8 cellular contexts compared by ENCODE assay signal in genomic region chr20:49216991-49217578, GRCh38. TPM values are rescaled to one million over a fixed set of nuclear protein-coding genes. Genes with fewer than 3 reads are reported as not detected.
DNase-seq lines count a peak whose midpoint lies in the region; ATAC-seq and TF ChIP-seq lines count a peak whose summit lies in the region.

No MANE protein-coding gene starts in this region.

- peaks cover 0 to 11% of the 10 kb centered on the region in 2 donors for H3K4me1 ChIP-seq in right atrium auricular region

- TF ChIP-seq CTCF in right atrium auricular region (IDR thresholded peaks at IDR 0.05) (peak; percentile 80 to 92), retinal pigment epithelial cell (conservative IDR thresholded peaks at IDR 0.05; ENCODE audit: low read depth, low read length) (peak; percentile 90)

- no peaks in the 10 kb centered on the region for H3K9me3 Mint-ChIP-seq in T-helper 2 cell treated with Interferon-gamma antibody and Interleukin-4, amounts not matched to agents 5 μg/mL and 100 μg/mL, for 36 hours

- H3K27ac Mint-ChIP-seq in T-helper 2 cell treated with Interferon-gamma antibody and Interleukin-4, amounts not matched to agents 5 μg/mL and 100 μg/mL, for 36 hours, result peak overlapping the region; percentile 58

- peaks cover 2% of the 10 kb centered on the region for H3K27me3 Mint-ChIP-seq in T-helper 2 cell treated with Interferon-gamma antibody and Interleukin-4, amounts not matched to agents 5 μg/mL and 100 μg/mL, for 36 hours (ENCODE audit: low read depth)

- H3K9me3 ChIP-seq in right atrium auricular region, result no peaks in the 10 kb centered on the region

- no peak overlapping the region for H3K4me3 ChIP-seq in right atrium auricular region
- no peak overlapping the region for H3K4me3 ChIP-seq in retinal pigment epithelial cell (ENCODE audit: low read length)

- peaks cover 4% of the 10 kb centered on the region for H3K36me3 ChIP-seq in right atrium auricular region

- no peaks in the 10 kb centered on the region for H3K27me3 ChIP-seq in right atrium auricular region

- peak overlapping the region; percentile 67 for H3K4me3 Mint-ChIP-seq in T-helper 2 cell treated with Interferon-gamma antibody and Interleukin-4, amounts not matched to agents 5 μg/mL and 100 μg/mL, for 36 hours

- no peak for ATAC-seq in GM18505 (IDR thresholded peaks at IDR 0.05; ENCODE audit: unreplicated experiment)

- no peak for TF ChIP-seq POLR2A in GM18505 (IDR thresholded peaks at IDR 0.05; ENCODE audit: borderline replicate concordance, extremely low read depth, insufficient read depth, insufficient read length)

- H3K4me1 Mint-ChIP-seq in T-helper 2 cell treated with Interferon-gamma antibody and Interleukin-4, amounts not matched to agents 5 μg/mL and 100 μg/mL, for 36 hours (ENCODE audit: low read depth), result peaks cover 15% of the 10 kb centered on the region

- no peak overlapping the region for H3K27ac ChIP-seq in right atrium auricular region

- peak; percentile 50 for DNase-seq in 8988T
- DNase-seq in GM19238 (ENCODE audit: insufficient read length, low spot score), result peak; percentile 42
- peak; percentile 82 to 90 for DNase-seq in NCI-H2081 (lab: John Stamatoyannopoulos, UW)
- DNase-seq in T-helper 2 cell treated with Interferon-gamma antibody and Interleukin-4, amounts not matched to agents 5 μg/mL and 100 μg/mL, for 36 hours (ENCODE audit: low spot score), result peak; percentile 84
- peak; percentile 22 to 93 (median 78) for DNase-seq in amygdala (lab: John Stamatoyannopoulos, UW)
- peak; percentile 96 for DNase-seq in right atrium auricular region (ENCODE audit: low spot score)
- peak; percentile 66 for DNase-seq in retinal pigment epithelial cell (ENCODE audit: low read depth)

- peaks cover 13% of the 10 kb centered on the region for H3K36me3 Mint-ChIP-seq in T-helper 2 cell treated with Interferon-gamma antibody and Interleukin-4, amounts not matched to agents 5 μg/mL and 100 μg/mL, for 36 hours (ENCODE audit: low read depth)

RNA-seq across cellular contexts. Expression of gene DDX27, which starts 2.1 kb away (rescaled TPM):
- total RNA-seq in right atrium auricular region, result 10 to 100 TPM; 10.2 to 20.6 TPM

RNA-seq across cellular contexts. Expression of gene STAU1, which starts 29.0 kb away (rescaled TPM):
- total RNA-seq in right atrium auricular region, result 10 to 100 TPM; 62.9 to 77.0 TPM

Comparison
In these comparisons a context has a peak if more than half of its experiments do, and no peak if none do; other contexts are left out.
1. DNase-seq: peak in every context shown above with its lines; median percentile 96 in right atrium auricular region; 86 in NCI-H2081; 84 in T-helper 2 cell treated with Interferon-gamma antibody and Interleukin-4, amounts not matched to agents 5 μg/mL and 100 μg/mL, for 36 hours; 78 in amygdala; 66 in retinal pigment epithelial cell; 50 in 8988T; 42 in GM19238.